In genomic region chr16:89973654-89974335, GRCh38 we compare ENCODE assay signal across 8 cellular contexts. TPM values are rescaled to one million over a fixed set of nuclear protein-coding genes. Genes with fewer than 3 reads are reported as not detected.
DNase-seq lines count a peak whose midpoint lies in the region; ATAC-seq lines count a peak whose summit lies in the region.

No MANE protein-coding gene starts in this region.

- intact Hi-C loops in right cardiac atrium (cut with DNase I) (no loop called here), Right ventricle myocardium superior (cut with DNase I) (no loop called here)

- no peak overlapping the region for H3K14ac ChIP-seq in mesenchymal stem cell (ENCODE audit: low read length in 2 of 2)

- H3K27me3 ChIP-seq in right cardiac atrium (ENCODE audit: control insufficient read depth, insufficient read depth), result no peaks in the 10 kb centered on the region
- H3K27me3 ChIP-seq in adipocyte (replicated peaks; ENCODE audit: control insufficient read depth, insufficient read depth, low read length), result no peaks in the 10 kb centered on the region
- H3K27me3 ChIP-seq in mesenchymal stem cell (ENCODE audit: control insufficient read depth in 1 of 2, insufficient read depth in 1 of 2, low read length in 2 of 2), result no peaks in the 10 kb centered on the region

- peaks cover 39% of the 10 kb centered on the region for H3K79me1 ChIP-seq in mesenchymal stem cell (replicated peaks; ENCODE audit: low read length, poor library complexity, severe bottlenecking)

- no peak overlapping the region for H2AFZ ChIP-seq in mesenchymal stem cell (ENCODE audit: low read depth, low read length)

- H4K8ac ChIP-seq in mesenchymal stem cell (ENCODE audit: low read length), result no peak overlapping the region

- H3K36me3 ChIP-seq in adipocyte (ENCODE audit: control insufficient read depth, insufficient read depth, low read length, severe bottlenecking) (peaks cover 8% of the 10 kb centered on the region), mesenchymal stem cell (ENCODE audit: control insufficient read depth in 1 of 2, insufficient read depth in 2 of 2, low read depth in 1 of 2, low read length in 2 of 2) (peaks cover 16 to 22% of the 10 kb centered on the region in 2 experiments)

- H3K4me3 ChIP-seq in right cardiac atrium (ENCODE audit: low read length), result peak overlapping the region; percentile 65
- H3K4me3 ChIP-seq in adipocyte (ENCODE audit: low read length), result peak overlapping the region; percentile 92
- H3K4me3 ChIP-seq in mesenchymal stem cell (ENCODE audit: insufficient read depth in 1 of 2, low read depth in 1 of 2, low read length in 2 of 2), result peak overlapping the region in 1 of 2 experiments; percentile 99

- no peak overlapping the region for H3K18ac ChIP-seq in mesenchymal stem cell (ENCODE audit: low read depth in 1 of 2, low read length in 2 of 2)

- H3K4ac ChIP-seq in mesenchymal stem cell (ENCODE audit: low read depth in 1 of 2, low read length in 2 of 2), result no peak overlapping the region

- H3K9me3 ChIP-seq in right cardiac atrium (ENCODE audit: control insufficient read depth, low read length) (no peaks in the 10 kb centered on the region), adipocyte (ENCODE audit: control insufficient read depth, low read length) (no peaks in the 10 kb centered on the region), mesenchymal stem cell (ENCODE audit: control insufficient read depth, low read length) (no peaks in the 10 kb centered on the region)

- H2AK5ac ChIP-seq in mesenchymal stem cell (ENCODE audit: low read length, severe bottlenecking), result no peak overlapping the region

- H3K27ac ChIP-seq in right cardiac atrium (ENCODE audit: low read length) (no peak overlapping the region), mesenchymal stem cell (ENCODE audit: low read length, poor library complexity, severe bottlenecking) (no peak overlapping the region)

- no peak overlapping the region for H4K91ac ChIP-seq in mesenchymal stem cell (ENCODE audit: low read length)

- H2BK12ac ChIP-seq in mesenchymal stem cell (ENCODE audit: low read length in 2 of 2), result no peak overlapping the region

- no peak for ATAC-seq in right cardiac atrium
- ATAC-seq in Right ventricle myocardium superior (ENCODE audit: poor library complexity), result no peak
- ATAC-seq in GM19351 (IDR thresholded peaks at IDR 0.05; ENCODE audit: unreplicated experiment), result no peak

- H2BK120ac ChIP-seq in mesenchymal stem cell (ENCODE audit: low read depth, low read length), result no peak overlapping the region

- no peak overlapping the region for H2BK5ac ChIP-seq in mesenchymal stem cell (ENCODE audit: low read depth, low read length, poor library complexity, severe bottlenecking)

- H3K4me1 ChIP-seq in right cardiac atrium (ENCODE audit: control insufficient read depth, insufficient read depth, low read length), result peaks cover 12% of the 10 kb centered on the region
- H3K4me1 ChIP-seq in adipocyte (ENCODE audit: control insufficient read depth, insufficient read depth, low read length), result peaks cover 28% of the 10 kb centered on the region
- peaks cover 18% of the 10 kb centered on the region for H3K4me1 ChIP-seq in mesenchymal stem cell (ENCODE audit: control insufficient read depth, insufficient read depth, low read depth, low read length)

- H2BK15ac ChIP-seq in mesenchymal stem cell (ENCODE audit: low read depth, poor library complexity, severe bottlenecking), result no peak overlapping the region

- no peak overlapping the region for H3K4me2 ChIP-seq in mesenchymal stem cell (ENCODE audit: low read length, poor library complexity, severe bottlenecking)

- H3K9ac ChIP-seq in adipocyte (ENCODE audit: low read length) (peak overlapping the region; percentile 93), mesenchymal stem cell (ENCODE audit: low read length) (peak overlapping the region; percentile 98)

- WGBS in right cardiac atrium, result 93% methylated on average over 13 of the region's 13 CpGs
- 95% methylated on average over 12 of the region's 13 CpGs for WGBS in mesenchymal stem cell

- no peak overlapping the region for H3K23ac ChIP-seq in mesenchymal stem cell (ENCODE audit: low read length in 2 of 2)

- no peak for DNase-seq in right cardiac atrium
- no peak for DNase-seq in Right ventricle myocardium superior
- DNase-seq in adipocyte (ENCODE audit: low read depth), result no peak
- no peak for DNase-seq in mesenchymal stem cell
- DNase-seq in CD1c-positive myeloid dendritic cell (ENCODE audit: extremely low spot score), result no peak
- no peak for DNase-seq in NCI-H2107 treated with DMSO at 0.1 percent for 48 hours (lab: John Stamatoyannopoulos, UW; ENCODE audit: unreplicated experiment)
- no peak for DNase-seq in NCI-H748 treated with DMSO at 0.1 percent for 48 hours (lab: John Stamatoyannopoulos, UW)

RNA-seq across cellular contexts. Expression of gene DEF8, which starts 25.2 kb away (rescaled TPM):
- total RNA-seq in right cardiac atrium (10 to 100 TPM; 41.4 to 60.0 (median 47.4) TPM), Right ventricle myocardium superior (46.7 TPM)
- polyA plus RNA-seq in right cardiac atrium, result 65.4 TPM
- polyA plus RNA-seq in mesenchymal stem cell (2013, experiment 1 of 2), result 68.5 TPM
- 65.6 TPM for polyA plus RNA-seq in mesenchymal stem cell (2013, experiment 2 of 2)

RNA-seq across cellular contexts. Expression of gene DBNDD1, which starts 45.5 kb away (rescaled TPM):
- total RNA-seq in right cardiac atrium (1 to 10 TPM; 1.7 to 2.5 (median 2.0) TPM), Right ventricle myocardium superior (6.3 TPM)
- 2.3 TPM for polyA plus RNA-seq in right cardiac atrium
- polyA plus RNA-seq in mesenchymal stem cell (2013, experiment 1 of 2), result 5.6 TPM
- polyA plus RNA-seq in mesenchymal stem cell (2013, experiment 2 of 2), result 5.2 TPM

RNA-seq across cellular contexts. Expression of gene TUBB3, which starts 50.7 kb away (rescaled TPM):
- 1 to 10 TPM; 1.1 to 6.6 (median 1.9) TPM for total RNA-seq in right cardiac atrium
- 2.1 TPM for polyA plus RNA-seq in right cardiac atrium
- 1.8 TPM for total RNA-seq in Right ventricle myocardium superior
- 136 TPM for polyA plus RNA-seq in mesenchymal stem cell (2013, experiment 1 of 2)
- 135 TPM for polyA plus RNA-seq in mesenchymal stem cell (2013, experiment 2 of 2)

RNA-seq across cellular contexts. Expression of gene MC1R, which starts 55.1 kb away (rescaled TPM):
- total RNA-seq in right cardiac atrium (1 to 10 TPM; 1.3 to 2.6 (median 1.7) TPM), Right ventricle myocardium superior (1.1 TPM)
- polyA plus RNA-seq in right cardiac atrium, result 1.5 TPM
- polyA plus RNA-seq in mesenchymal stem cell (2013, experiment 1 of 2), result 5.5 TPM
- polyA plus RNA-seq in mesenchymal stem cell (2013, experiment 2 of 2), result 5.1 TPM
